ENCODE assay signal across 26 cellular contexts in the genomic region with DNA sequence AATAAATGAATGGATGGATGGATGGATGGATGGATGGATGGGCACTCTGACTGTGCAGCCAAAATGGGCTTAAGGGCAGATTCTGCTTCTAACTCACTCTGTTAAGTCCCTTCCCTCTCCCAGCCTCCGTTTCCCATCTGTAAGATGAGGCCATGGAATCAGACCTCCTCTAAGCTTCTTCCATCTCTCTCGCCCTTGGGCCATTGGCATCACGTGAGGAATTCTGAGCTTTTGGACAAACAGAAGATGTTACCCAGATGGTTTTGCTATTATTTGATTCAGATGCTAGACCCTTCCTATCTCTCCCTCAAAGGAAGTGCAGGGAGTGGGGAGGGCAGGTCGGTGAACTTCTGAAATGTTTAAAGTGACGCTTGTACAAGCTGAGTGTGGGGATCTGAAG. TPM values are rescaled to one million over a fixed set of nuclear protein-coding genes. Genes with fewer than 3 reads are reported as not detected.
"Had no signal": no experiment of that assay in that cellular context is flagged by ENCODE, and none has a peak within 500 bp of the region (broad histone marks: within the 10 kb centered on the region; RNA-seq: fewer than 3 reads in every experiment).

No MANE protein-coding gene starts in this region.

- H3K4me3 ChIP-seq: colonic mucosa, heart right ventricle, mucosa of descending colon, neural progenitor cell, sigmoid colon, smooth muscle cell, thyroid gland, upper lobe of right lung had no signal

- H3K27me3 ChIP-seq: colonic mucosa, neural progenitor cell, thyroid gland had no signal

- DNase-seq: activated CD4-positive, alpha-beta T cell treated with anti-CD3 and anti-CD28 coated beads, Interleukin-2, amount 10 ng/mL, durations not matched to agents 7 days and 5 days; activated naive CD4-positive, alpha-beta T cell; activated T-cell treated with anti-CD3 and anti-CD28 coated beads, Interleukin-2, amount 50 U/mL, for 1 hour; central memory CD4-positive, alpha-beta T cell; colonic mucosa; endodermal cell; heart right ventricle; left colon; mesendoderm; mucosa of descending colon; sigmoid colon; stimulated activated CD4-positive, alpha-beta T cell treated with anti-CD3 and anti-CD28 coated beads, Interleukin-2, amount 100 ng/mL, for 48 hours; stimulated activated CD8-positive, alpha-beta memory T cell treated with anti-CD3 and anti-CD28 coated beads, Interleukin-4, amount 100 ng/mL, for 48 hours; stimulated activated naive CD8-positive, alpha-beta T cell treated with anti-CD3 and anti-CD28 coated beads, Interleukin-15, Interleukin-2, amounts not matched to agents 100 U/mL and 50 U/mL, for 24 hours; substantia nigra; thyroid gland; upper lobe of right lung had no signal

- H3K27me3 Mint-ChIP-seq: activated CD4-positive, alpha-beta T cell treated with anti-CD3 and anti-CD28 coated beads, Interleukin-2, amount 10 ng/mL, durations not matched to agents 7 days and 5 days; activated naive CD8-positive, alpha-beta T cell had no signal

- H2AFZ ChIP-seq: neural progenitor cell had no signal

- H3K9me3 Mint-ChIP-seq: activated CD4-positive, alpha-beta T cell treated with anti-CD3 and anti-CD28 coated beads, Interleukin-2, amount 10 ng/mL, durations not matched to agents 7 days and 5 days; activated T-helper 2 cell treated with anti-CD3 and anti-CD28 coated beads, Interferon-gamma antibody, Interleukin-2, Interleukin-4, amounts not matched to agents 10 μg/mL and 5 μg/mL and 100 μg/mL, durations not matched to agents 14 hours and 24 hours and 36 hours; endodermal cell; neural progenitor cell had no signal

- H3K27ac ChIP-seq: colonic mucosa, epithelial cell of prostate, neural progenitor cell, sigmoid colon, thyroid gland, upper lobe of right lung, VCaP had no signal

- H3K27ac Mint-ChIP-seq: activated CD4-positive, alpha-beta T cell treated with anti-CD3 and anti-CD28 coated beads, Interleukin-2, amount 10 ng/mL, durations not matched to agents 7 days and 5 days; activated naive CD8-positive, alpha-beta T cell; activated T-helper 2 cell treated with anti-CD3 and anti-CD28 coated beads, Interferon-gamma antibody, Interleukin-2, Interleukin-4, amounts not matched to agents 10 μg/mL and 5 μg/mL and 100 μg/mL, durations not matched to agents 14 hours and 24 hours and 36 hours; endodermal cell had no signal

- H3K36me3 ChIP-seq: colonic mucosa, heart right ventricle, neural progenitor cell, sigmoid colon, thyroid gland, upper lobe of right lung had no signal

- H3K4me3 Mint-ChIP-seq: activated CD4-positive, alpha-beta T cell treated with anti-CD3 and anti-CD28 coated beads, Interleukin-2, amount 10 ng/mL, durations not matched to agents 7 days and 5 days; activated naive CD8-positive, alpha-beta T cell; endodermal cell; neural progenitor cell had no signal

- H3K4me2 ChIP-seq: neural progenitor cell, smooth muscle cell had no signal

- H3K4me1 ChIP-seq: colonic mucosa, sigmoid colon, thyroid gland had no signal

- H3K9me3 ChIP-seq: colonic mucosa, heart right ventricle, mucosa of descending colon, sigmoid colon, thyroid gland, upper lobe of right lung had no signal

- H3K4me1 Mint-ChIP-seq: endodermal cell had no signal

- ATAC-seq: activated CD4-positive, CD25-positive, alpha-beta regulatory T cell treated with anti-CD3 and anti-CD28 coated beads, Interleukin-2, amount 50 U/mL, for 24 hours; heart right ventricle; left colon; mucosa of descending colon; stimulated activated naive CD8-positive, alpha-beta T cell treated with anti-CD3 and anti-CD28 coated beads, Interleukin-15, Interleukin-2, amounts not matched to agents 100 U/mL and 50 U/mL, for 24 hours; upper lobe of right lung had no signal

- H3K9ac ChIP-seq: neural progenitor cell had no signal

- H3K36me3 Mint-ChIP-seq: activated naive CD8-positive, alpha-beta T cell; neural progenitor cell had no signal

RNA-seq across cellular contexts. Expression of a gene that starts 4.0 kb away (rescaled TPM):
- total RNA-seq: astrocyte, endodermal cell, renal cortical epithelial cell, smooth muscle cell had no signal
- polyA plus RNA-seq: smooth muscle cell had no signal
